8 cellular contexts compared by ENCODE assay signal in the genomic region with DNA sequence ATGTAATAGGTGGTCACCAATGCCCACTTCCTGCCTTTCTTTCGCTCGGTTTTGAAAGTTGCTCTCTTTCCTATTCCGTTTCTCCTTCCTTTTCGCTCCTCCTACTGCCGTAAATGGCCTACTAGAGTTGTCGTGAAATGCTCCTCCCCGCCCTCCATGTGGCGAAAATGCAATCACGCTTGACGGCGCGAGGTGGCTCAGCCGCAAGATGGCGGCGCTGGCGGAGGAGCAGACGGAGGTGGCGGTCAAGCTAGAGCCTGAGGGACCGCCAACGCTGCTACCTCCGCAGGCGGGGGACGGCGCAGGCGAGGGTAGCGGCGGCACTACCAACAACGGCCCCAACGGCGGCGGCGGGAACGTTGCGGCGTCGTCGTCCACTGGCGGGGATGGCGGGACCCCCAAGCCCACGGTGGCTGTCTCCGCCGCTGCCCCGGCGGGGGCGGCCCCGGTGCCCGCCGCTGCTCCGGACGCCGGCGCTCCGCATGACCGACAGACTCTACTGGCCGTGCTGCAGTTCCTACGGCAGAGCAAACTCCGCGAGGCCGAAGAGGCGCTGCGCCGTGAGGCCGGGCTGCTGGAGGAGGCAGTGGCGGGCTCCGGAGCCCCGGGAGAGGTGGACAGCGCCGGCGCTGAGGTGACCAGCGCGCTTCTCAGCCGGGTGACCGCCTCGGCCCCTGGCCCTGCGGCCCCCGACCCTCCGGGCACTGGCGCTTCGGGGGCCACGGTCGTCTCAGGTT. TPM values are rescaled to one million over a fixed set of nuclear protein-coding genes. Genes with fewer than 3 reads are reported as not detected.
DNase-seq lines count a peak whose midpoint lies in the region; ATAC-seq, FAIRE-seq and TF ChIP-seq lines count a peak whose summit lies in the region.

A gene (plus strand): TSS at position 195 of the 737 bp plus-strand sequence. CDS start 14 bp downstream, at position 209.

- H3K4me3 Mint-ChIP-seq in T-helper 2 cell treated with Interferon-gamma antibody and Interleukin-4, amounts not matched to agents 5 μg/mL and 100 μg/mL, for 36 hours: peak within 1 kb of the TSS; percentile 92

- peak within 1 kb of the TSS; percentile 93 for H3K27ac Mint-ChIP-seq in T-helper 2 cell treated with Interferon-gamma antibody and Interleukin-4, amounts not matched to agents 5 μg/mL and 100 μg/mL, for 36 hours

- H3K36me3 ChIP-seq in ascending aorta: no peaks in the 10 kb centered on the region
- peaks cover under 1% of the 10 kb centered on the region for H3K36me3 ChIP-seq in right atrium auricular region
- H3K36me3 ChIP-seq in psoas muscle (ENCODE audit: insufficient read depth in 1 of 2, low read depth in 1 of 2): no peaks in the 10 kb centered on the region

- H3K27me3 ChIP-seq in ascending aorta: no peaks in the 10 kb centered on the region
- no peaks in the 10 kb centered on the region for H3K27me3 ChIP-seq in right atrium auricular region
- H3K27me3 ChIP-seq in psoas muscle (ENCODE audit: insufficient read depth in 3 of 3, low read length in 2 of 3): no peaks in the 10 kb centered on the region

- 0 to 1% (median 0%) methylated on average over 34 to 81 of the region's 81 CpGs for WGBS in psoas muscle, 3 donors

- H3K4me3 ChIP-seq in ascending aorta (peak within 1 kb of the TSS; percentile 83 to 99), right atrium auricular region (peak within 1 kb of the TSS; percentile 82 to 100), psoas muscle (peak within 1 kb of the TSS; percentile 95)

- no peaks in the 10 kb centered on the region for H3K27me3 Mint-ChIP-seq in T-helper 2 cell treated with Interferon-gamma antibody and Interleukin-4, amounts not matched to agents 5 μg/mL and 100 μg/mL, for 36 hours (ENCODE audit: low read depth)

- DNase-seq in GM18507 (ENCODE audit: extremely low spot score, insufficient read length, low read depth): peak; percentile 83
- DNase-seq in NCI-H1930 (lab: John Stamatoyannopoulos, UW): peak; percentile 76 to 87
- peak; percentile 92 for DNase-seq in T-helper 2 cell treated with Interferon-gamma antibody and Interleukin-4, amounts not matched to agents 5 μg/mL and 100 μg/mL, for 36 hours (ENCODE audit: low spot score)
- DNase-seq in ascending aorta (ENCODE audit: low spot score in 2 of 2): peak; percentile 64 to 96
- DNase-seq in right atrium auricular region (ENCODE audit: low spot score): peak; percentile 90
- peak; percentile 88 to 94 for DNase-seq in psoas muscle
- DNase-seq in urothelium cell line (ENCODE audit: low spot score): peak; percentile 90

- H3K4me1 Mint-ChIP-seq in T-helper 2 cell treated with Interferon-gamma antibody and Interleukin-4, amounts not matched to agents 5 μg/mL and 100 μg/mL, for 36 hours (ENCODE audit: low read depth): peaks cover 5% of the 10 kb centered on the region

- TF ChIP-seq CTCF in ascending aorta (IDR thresholded peaks at IDR 0.05) (peak in 1 of 3 experiments; percentile 10), right atrium auricular region (IDR thresholded peaks at IDR 0.05) (peak in 1 of 2 donors; percentile 25), psoas muscle (IDR thresholded peaks at IDR 0.05) (no peak)

- intact Hi-C loops in ascending aorta (cut with DNase I) (loop anchor here (1.0 kb wide), 2 partner anchors 28 to 866 kb away; a partner anchor contains a TSS), psoas muscle (cut with DNase I) (no loop called here)

- peaks cover 7% of the 10 kb centered on the region for H3K36me3 Mint-ChIP-seq in T-helper 2 cell treated with Interferon-gamma antibody and Interleukin-4, amounts not matched to agents 5 μg/mL and 100 μg/mL, for 36 hours (ENCODE audit: low read depth)

- H3K4me1 ChIP-seq in ascending aorta (peaks cover 0 to 11% of the 10 kb centered on the region in 2 donors), right atrium auricular region (peaks cover 0 to 13% of the 10 kb centered on the region in 2 donors), psoas muscle (peaks cover 8% of the 10 kb centered on the region)

- H3K9me3 ChIP-seq in ascending aorta: no peaks in the 10 kb centered on the region
- no peaks in the 10 kb centered on the region for H3K9me3 ChIP-seq in right atrium auricular region
- no peaks in the 10 kb centered on the region for H3K9me3 ChIP-seq in psoas muscle

- H3K27ac ChIP-seq in ascending aorta (peak within 1 kb of the TSS; percentile 78 to 91), right atrium auricular region (peak within 1 kb of the TSS; percentile 68 to 90), psoas muscle (peak within 1 kb of the TSS; percentile 88)

- FAIRE-seq in GM18507 (lab: Jason Lieb, UNC) (peak; percentile 98), urothelium cell line (lab: Jason Lieb, UNC) (peak; percentile 98)

- ATAC-seq in HG02973 (IDR thresholded peaks at IDR 0.05; ENCODE audit: unreplicated experiment) (peak; percentile 47), psoas muscle (peak; percentile 88 to 93 (median 90))

- H3K9me3 Mint-ChIP-seq in T-helper 2 cell treated with Interferon-gamma antibody and Interleukin-4, amounts not matched to agents 5 μg/mL and 100 μg/mL, for 36 hours: no peaks in the 10 kb centered on the region

RNA-seq across cellular contexts. Expression of the gene that starts here (rescaled TPM):
- total RNA-seq in ascending aorta (2.4 TPM), right atrium auricular region (1 to 10 TPM; 2.0 to 2.2 TPM), psoas muscle (1 to 10 TPM; 3.2 to 4.5 (median 3.8) TPM)
- 1 to 10 TPM; 2.9 to 5.2 (median 4.2) TPM for polyA plus RNA-seq in psoas muscle

Comparison
In these comparisons a context has a peak if more than half of its experiments do, and no peak if none do; other contexts are left out.
1. Peak in every context shown above with its lines: DNase-seq, ATAC-seq, H3K4me3 ChIP-seq and H3K27ac ChIP-seq.